ENCODE assay signal across 29 cellular contexts in genomic region chr5:31404325-31404724, GRCh38.
"Had no signal": no experiment of that assay in that cellular context is flagged by ENCODE, and none has a peak within 500 bp of the region (broad histone marks: within the 10 kb centered on the region; RNA-seq: fewer than 3 reads in every experiment).

No MANE protein-coding gene starts in this region.

- DNase-seq: activated B cell treated with CpG ODN at 0.5 μM for 24 hours; activated CD4-positive, alpha-beta T cell treated with anti-CD3 and anti-CD28 coated beads, Interleukin-2, amount 50 U/mL, for 1 hour; activated CD8-positive, alpha-beta T cell treated with anti-CD3 and anti-CD28 coated beads for 36 hours; activated naive CD8-positive, alpha-beta T cell treated with anti-CD3 and anti-CD28 coated beads, Interleukin-2, amount 50 U/mL, for 24 hours; activated T-cell treated with anti-CD3 and anti-CD28 coated beads, Interleukin-2, amount 50 U/mL, for 4 hours; amygdala; central memory CD4-positive, alpha-beta T cell; effector CD4-positive, alpha-beta T cell; foreskin keratinocyte; left ventricle myocardium inferior; mucosa of descending colon; stimulated activated CD4-positive, alpha-beta T cell treated with anti-CD3 and anti-CD28 coated beads, Interleukin-15, amount 100 ng/mL, for 24 hours; stimulated activated CD4-positive, alpha-beta T cell treated with anti-CD3 and anti-CD28 coated beads, Interleukin-2, amount 100 ng/mL, for 24 hours; stimulated activated naive B cell treated with anti-CD40 and anti-IgM and Interleukin-4, amounts not matched to agents 10 μg/mL and 1 μg/mL and 100 μg/mL, for 72 hours; stomach; T-helper 1 cell; thyroid gland; upper lobe of right lung had no signal

- H3K4me3 Mint-ChIP-seq: activated B cell treated with CpG ODN at 0.5 μM for 24 hours; activated CD8-positive, alpha-beta T cell treated with anti-CD3 and anti-CD28 coated beads for 36 hours; activated naive CD4-positive, alpha-beta T cell treated with anti-CD3 and anti-CD28 coated beads, Interleukin-2, amount 50 U/mL, for 24 hours; activated naive CD8-positive, alpha-beta T cell treated with anti-CD3 and anti-CD28 coated beads, Interleukin-2, amount 50 U/mL, for 24 hours; activated T-cell treated with anti-CD3 and anti-CD28 coated beads, Interleukin-2, amount 50 U/mL, for 4 hours; activated T-helper 17 cell treated with anti-CD3 and anti-CD28 coated beads, Interleukin-2, amount 50 U/mL, for 72 hours; dendritic cell treated with granulocyte-macrophage colony-stimulating factor and Interleukin-4, amounts not matched to agents 40 ng/mL and 50 ng/mL, for 4 days; natural killer cell treated with Interleukin-12 subunit alpha and Interleukin-12 subunit beta and Interleukin-15 and Interleukin-18, amount 100 ng/mL, for 72 hours; stimulated activated naive B cell treated with anti-CD40 and anti-IgM and Interleukin-4, amounts not matched to agents 10 μg/mL and 1 μg/mL and 100 μg/mL, for 72 hours; T-helper 2 cell treated with Interferon-gamma antibody and Interleukin-4, amounts not matched to agents 5 μg/mL and 100 μg/mL, for 36 hours had no signal

- H3K4me1 ChIP-seq: breast epithelium, prostate gland, stomach, thyroid gland, upper lobe of right lung had no signal

- H3K27me3 ChIP-seq: breast epithelium, foreskin keratinocyte, neutrophil, stomach, thyroid gland, upper lobe of right lung had no signal

- H3K4me1 Mint-ChIP-seq: activated B cell treated with CpG ODN at 0.5 μM for 24 hours; activated naive CD4-positive, alpha-beta T cell treated with anti-CD3 and anti-CD28 coated beads, Interleukin-2, amount 50 U/mL, for 24 hours; activated naive CD8-positive, alpha-beta T cell treated with anti-CD3 and anti-CD28 coated beads, Interleukin-2, amount 50 U/mL, for 24 hours; activated T-helper 17 cell treated with anti-CD3 and anti-CD28 coated beads, Interleukin-2, amount 50 U/mL, for 72 hours; stimulated activated naive B cell treated with anti-CD40 and anti-IgM and Interleukin-4, amounts not matched to agents 10 μg/mL and 1 μg/mL and 100 μg/mL, for 72 hours had no signal

- H3K4me3 ChIP-seq: breast epithelium, left ventricle myocardium inferior, lung, mucosa of descending colon, prostate gland, stomach, thyroid gland, upper lobe of right lung had no signal

- ATAC-seq: activated CD8-positive, alpha-beta T cell treated with anti-CD3 and anti-CD28 coated beads for 36 hours; activated naive CD8-positive, alpha-beta T cell treated with anti-CD3 and anti-CD28 coated beads, Interleukin-2, amount 50 U/mL, for 24 hours; activated T-cell treated with anti-CD3 and anti-CD28 coated beads, Interleukin-2, amount 50 U/mL, for 4 hours; activated T-helper 17 cell treated with anti-CD3 and anti-CD28 coated beads, Interleukin-2, amount 50 U/mL, for 72 hours; foreskin keratinocyte; mucosa of descending colon; natural killer cell treated with Interleukin-12 subunit alpha and Interleukin-12 subunit beta and Interleukin-15 and Interleukin-18, amount 100 ng/mL, for 72 hours; stimulated activated naive B cell treated with anti-CD40 and anti-IgM and Interleukin-4, amounts not matched to agents 10 μg/mL and 1 μg/mL and 100 μg/mL, for 72 hours; upper lobe of right lung had no signal

- FAIRE-seq: endometrium, islet of Langerhans had no signal

- H3K36me3 ChIP-seq: breast epithelium had no signal

- H3K9me3 Mint-ChIP-seq: activated B cell treated with CpG ODN at 0.5 μM for 24 hours; activated CD8-positive, alpha-beta T cell treated with anti-CD3 and anti-CD28 coated beads for 36 hours; activated naive CD4-positive, alpha-beta T cell treated with anti-CD3 and anti-CD28 coated beads, Interleukin-2, amount 50 U/mL, for 24 hours; activated naive CD8-positive, alpha-beta T cell treated with anti-CD3 and anti-CD28 coated beads, Interleukin-2, amount 50 U/mL, for 24 hours; activated T-cell treated with anti-CD3 and anti-CD28 coated beads, Interleukin-2, amount 50 U/mL, for 4 hours; activated T-helper 17 cell treated with anti-CD3 and anti-CD28 coated beads, Interleukin-2, amount 50 U/mL, for 72 hours; dendritic cell treated with granulocyte-macrophage colony-stimulating factor and Interleukin-4, amounts not matched to agents 40 ng/mL and 50 ng/mL, for 4 days; natural killer cell treated with Interleukin-12 subunit alpha and Interleukin-12 subunit beta and Interleukin-15 and Interleukin-18, amount 100 ng/mL, for 72 hours; stimulated activated naive B cell treated with anti-CD40 and anti-IgM and Interleukin-4, amounts not matched to agents 10 μg/mL and 1 μg/mL and 100 μg/mL, for 72 hours; T-helper 2 cell treated with Interferon-gamma antibody and Interleukin-4, amounts not matched to agents 5 μg/mL and 100 μg/mL, for 36 hours had no signal

- H3K27me3 Mint-ChIP-seq: activated B cell treated with CpG ODN at 0.5 μM for 24 hours; activated CD8-positive, alpha-beta T cell treated with anti-CD3 and anti-CD28 coated beads for 36 hours; activated naive CD4-positive, alpha-beta T cell treated with anti-CD3 and anti-CD28 coated beads, Interleukin-2, amount 50 U/mL, for 24 hours; activated naive CD8-positive, alpha-beta T cell treated with anti-CD3 and anti-CD28 coated beads, Interleukin-2, amount 50 U/mL, for 24 hours; activated T-helper 17 cell treated with anti-CD3 and anti-CD28 coated beads, Interleukin-2, amount 50 U/mL, for 72 hours; dendritic cell treated with granulocyte-macrophage colony-stimulating factor and Interleukin-4, amounts not matched to agents 40 ng/mL and 50 ng/mL, for 4 days; natural killer cell treated with Interleukin-12 subunit alpha and Interleukin-12 subunit beta and Interleukin-15 and Interleukin-18, amount 100 ng/mL, for 72 hours; stimulated activated naive B cell treated with anti-CD40 and anti-IgM and Interleukin-4, amounts not matched to agents 10 μg/mL and 1 μg/mL and 100 μg/mL, for 72 hours had no signal

- H3K27ac ChIP-seq: breast epithelium, foreskin keratinocyte, left ventricle myocardium inferior, neutrophil, prostate gland, stomach, thyroid gland, upper lobe of right lung had no signal

- H3K27ac Mint-ChIP-seq: activated B cell treated with CpG ODN at 0.5 μM for 24 hours; activated CD8-positive, alpha-beta T cell treated with anti-CD3 and anti-CD28 coated beads for 36 hours; activated naive CD4-positive, alpha-beta T cell treated with anti-CD3 and anti-CD28 coated beads, Interleukin-2, amount 50 U/mL, for 24 hours; activated naive CD8-positive, alpha-beta T cell treated with anti-CD3 and anti-CD28 coated beads, Interleukin-2, amount 50 U/mL, for 24 hours; activated T-helper 17 cell treated with anti-CD3 and anti-CD28 coated beads, Interleukin-2, amount 50 U/mL, for 72 hours; dendritic cell treated with granulocyte-macrophage colony-stimulating factor and Interleukin-4, amounts not matched to agents 40 ng/mL and 50 ng/mL, for 4 days; natural killer cell treated with Interleukin-12 subunit alpha and Interleukin-12 subunit beta and Interleukin-15 and Interleukin-18, amount 100 ng/mL, for 72 hours; stimulated activated naive B cell treated with anti-CD40 and anti-IgM and Interleukin-4, amounts not matched to agents 10 μg/mL and 1 μg/mL and 100 μg/mL, for 72 hours; T-helper 2 cell treated with Interferon-gamma antibody and Interleukin-4, amounts not matched to agents 5 μg/mL and 100 μg/mL, for 36 hours had no signal

- H3K9me3 ChIP-seq: breast epithelium, left ventricle myocardium inferior, mucosa of descending colon, neutrophil, prostate gland, stomach, thyroid gland, upper lobe of right lung had no signal
